17 cellular contexts compared by ENCODE assay signal in the genomic region with DNA sequence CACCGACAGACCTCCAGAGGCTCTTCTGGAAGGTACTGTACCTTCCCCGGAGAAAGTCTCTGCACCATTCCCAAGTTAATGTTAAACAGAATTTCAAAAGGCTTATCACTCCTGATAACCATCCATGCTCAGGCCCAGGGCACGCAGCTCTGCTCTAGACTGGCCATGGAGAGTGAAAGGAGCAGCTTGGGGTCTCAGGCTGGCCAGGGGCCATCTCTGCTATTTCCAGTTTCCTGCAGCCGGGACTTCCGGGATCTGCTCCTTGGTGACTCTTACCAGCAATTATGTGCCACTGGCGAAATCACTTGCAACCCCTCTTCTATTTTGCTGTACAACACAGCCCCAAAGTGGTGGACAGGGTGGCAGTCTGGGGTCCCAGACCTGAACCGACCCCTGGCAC. TPM values are rescaled to one million over a fixed set of nuclear protein-coding genes. Genes with fewer than 3 reads are reported as not detected.
DNase-seq lines count a peak whose midpoint lies in the region; ATAC-seq, FAIRE-seq and TF ChIP-seq lines count a peak whose summit lies in the region.
"Had no signal": no experiment of that assay in that cellular context is flagged by ENCODE, and none has a peak within 500 bp of the region (broad histone marks: within the 10 kb centered on the region; RNA-seq: fewer than 3 reads in every experiment).

No MANE protein-coding gene starts in this region.

- H3K9ac ChIP-seq in HCT116 (ENCODE audit: low read length) (peak overlapping the region; percentile 63), astrocyte (ENCODE audit: low read length) (no peak overlapping the region), keratinocyte (ENCODE audit: control insufficient read depth, extremely low read depth, insufficient read depth, low read length) (peak overlapping the region; percentile 70), smooth muscle cell (ENCODE audit: low read depth) (no peak overlapping the region)

- TF ChIP-seq CTCF in HCT116 (IDR thresholded peaks at IDR 0.05 in 2 of 3, conservative IDR thresholded peaks at IDR 0.05 in 1 of 3; ENCODE audit: borderline replicate concordance in 1 of 3, insufficient read depth in 1 of 3, low read depth in 2 of 3, low read length in 2 of 3), result no peak
- TF ChIP-seq CTCF in astrocyte (IDR thresholded peaks at IDR 0.05; ENCODE audit: insufficient read depth, low read depth, low read length), result no peak
- TF ChIP-seq CTCF in keratinocyte (optimal IDR thresholded peaks at IDR 0.05 in 1 of 3, IDR thresholded peaks at IDR 0.05 in 1 of 3, conservative IDR thresholded peaks at IDR 0.05 in 1 of 3; ENCODE audit: extremely low read depth in 1 of 3, insufficient read depth in 2 of 3, low read length in 3 of 3), result no peak
- TF ChIP-seq CTCF in smooth muscle cell (IDR thresholded peaks at IDR 0.05; ENCODE audit: borderline replicate concordance, insufficient read depth, poor library complexity, severe bottlenecking), result no peak

- no peak for TF ChIP-seq RAD21 in HCT116 (IDR thresholded peaks at IDR 0.05; ENCODE audit: low read depth)

- H3K9me3 ChIP-seq in HCT116 (ENCODE audit: control insufficient read depth in 1 of 2, insufficient read depth in 1 of 2, low read depth in 1 of 2, low read length in 2 of 2) (no peaks in the 10 kb centered on the region), astrocyte (ENCODE audit: insufficient read depth, low read depth, low read length) (no peaks in the 10 kb centered on the region), keratinocyte (ENCODE audit: control insufficient read depth, low read depth, low read length) (no peaks in the 10 kb centered on the region), smooth muscle cell (replicated peaks; ENCODE audit: low read depth) (no peaks in the 10 kb centered on the region)

- peak overlapping the region; percentile 95 for H3K4me2 ChIP-seq in HCT116 (ENCODE audit: low read length)
- peak overlapping the region; percentile 62 for H3K4me2 ChIP-seq in astrocyte (ENCODE audit: low read length)
- H3K4me2 ChIP-seq in keratinocyte (ENCODE audit: control insufficient read depth, extremely low read depth, insufficient read depth, low read depth, low read length), result peak overlapping the region; percentile 83
- H3K4me2 ChIP-seq in smooth muscle cell, result peak overlapping the region; percentile 95

- H3K27me3 ChIP-seq in HCT116 (ENCODE audit: insufficient read depth, low read length), result no peaks in the 10 kb centered on the region
- H3K27me3 ChIP-seq in astrocyte (ENCODE audit: insufficient read depth, low read length), result no peaks in the 10 kb centered on the region
- no peaks in the 10 kb centered on the region for H3K27me3 ChIP-seq in keratinocyte (ENCODE audit: control insufficient read depth, extremely low read depth, insufficient read depth, low read length)
- H3K27me3 ChIP-seq in smooth muscle cell (ENCODE audit: low read depth), result no peaks in the 10 kb centered on the region
- H3K27me3 ChIP-seq: brain microvascular endothelial cell had no signal

- no peaks in the 10 kb centered on the region for H3K9me3 Mint-ChIP-seq in astrocyte (ENCODE audit: unreplicated experiment)
- H3K9me3 Mint-ChIP-seq: activated T-helper 2 cell treated with anti-CD3 and anti-CD28 coated beads, Interferon-gamma antibody, Interleukin-2, Interleukin-4, amounts not matched to agents 10 μg/mL and 5 μg/mL and 100 μg/mL, durations not matched to agents 14 hours and 24 hours and 36 hours had no signal

- peaks cover 7% of the 10 kb centered on the region for H3F3A ChIP-seq in smooth muscle cell (ENCODE audit: low read depth)

- no peaks in the 10 kb centered on the region for H3K79me2 ChIP-seq in HCT116 (ENCODE audit: insufficient read depth, low read length)
- no peaks in the 10 kb centered on the region for H3K79me2 ChIP-seq in astrocyte (ENCODE audit: insufficient read depth, low read length)
- no peaks in the 10 kb centered on the region for H3K79me2 ChIP-seq in keratinocyte (ENCODE audit: control insufficient read depth, insufficient read depth, low read length)
- H3K79me2 ChIP-seq in smooth muscle cell (ENCODE audit: low read depth), result no peaks in the 10 kb centered on the region

- H3K4me1 Mint-ChIP-seq in astrocyte (ENCODE audit: low read depth, unreplicated experiment), result peaks cover 2% of the 10 kb centered on the region

- peak overlapping the region; percentile 8 for H3K27ac Mint-ChIP-seq in astrocyte (ENCODE audit: unreplicated experiment)
- H3K27ac Mint-ChIP-seq: activated T-helper 2 cell treated with anti-CD3 and anti-CD28 coated beads, Interferon-gamma antibody, Interleukin-2, Interleukin-4, amounts not matched to agents 10 μg/mL and 5 μg/mL and 100 μg/mL, durations not matched to agents 14 hours and 24 hours and 36 hours had no signal

- intact Hi-C loops in HCT116 (cut with micrococcal nuclease), result loop anchor here (2.0 kb wide), 1 partner anchor 13 kb away; the partner anchor contains the start of gene ZNHIT1

- DNase-seq in HCT116 (ENCODE audit: low read depth, low spot score) (no peak), astrocyte (ENCODE audit: low read depth) (no peak), keratinocyte (ENCODE audit: low read depth, low spot score) (no peak), smooth muscle cell (lab: John Stamatoyannopoulos, UW; ENCODE audit: unreplicated experiment) (no peak), AG08396 (ENCODE audit: low spot score) (no peak)
- no peak for DNase-seq in stimulated activated CD4-positive, alpha-beta T cell treated with anti-CD3 and anti-CD28 coated beads, Interleukin-2, amount 100 ng/mL, for 48 hours
- DNase-seq: activated CD4-positive, alpha-beta T cell treated with anti-CD3 and anti-CD28 coated beads, Interleukin-2, amount 50 U/mL, for 4 hours; brain microvascular endothelial cell; CD4-positive, alpha-beta memory T cell; stimulated activated CD4-positive, alpha-beta T cell treated with anti-CD3 and anti-CD28 coated beads, Interleukin-4, amount 100 ng/mL, for 4 hours; stimulated activated naive CD4-positive, alpha-beta T cell; T-helper 1 cell had no signal

- H3K4me3 ChIP-seq in HCT116 (replicated peaks in 1 of 2; ENCODE audit: low read depth in 1 of 2, low read length in 2 of 2) (peak overlapping the region; percentile 49 to 65), astrocyte (ENCODE audit: insufficient read depth, low read depth, low read length) (no peak overlapping the region), keratinocyte (ENCODE audit: control insufficient read depth in 2 of 3, extremely low read depth in 1 of 3, insufficient read depth in 2 of 3, low read depth in 1 of 3, low read length in 3 of 3) (peak overlapping the region in 1 of 3 experiments; percentile 67), smooth muscle cell (peak overlapping the region; percentile 55)

- RAD21 ChIA-PET in HCT116 (lab: Charles Lee; ENCODE audit: low non-redundant PET in 1 of 2, low total read pairs in 2 of 2, uncharacterized antibody in 2 of 2, unreplicated experiment in 2 of 2), result no interaction called here

- H3K27me3 Mint-ChIP-seq in astrocyte (ENCODE audit: low read depth, unreplicated experiment), result no peaks in the 10 kb centered on the region
- H3K27me3 Mint-ChIP-seq: CD4-positive, alpha-beta memory T cell had no signal

- H2AFZ ChIP-seq in HCT116 (ENCODE audit: low read depth, low read length, poor library complexity, severe bottlenecking), result peak overlapping the region; percentile 54
- no peak overlapping the region for H2AFZ ChIP-seq in astrocyte (ENCODE audit: low read depth, low read length)
- no peak overlapping the region for H2AFZ ChIP-seq in keratinocyte (ENCODE audit: control insufficient read depth, low read length)
- H2AFZ ChIP-seq in smooth muscle cell (ENCODE audit: low read depth), result no peak overlapping the region

- H3K4me1 ChIP-seq in HCT116 (ENCODE audit: control insufficient read depth in 1 of 2, insufficient read depth in 2 of 2, low read length in 2 of 2) (peaks cover 7 to 20% of the 10 kb centered on the region in 2 experiments), astrocyte (ENCODE audit: insufficient read depth, low read length) (peaks cover 9% of the 10 kb centered on the region), keratinocyte (ENCODE audit: control insufficient read depth, extremely low read depth, insufficient read depth, low read length) (peaks cover 8% of the 10 kb centered on the region), smooth muscle cell (ENCODE audit: low read depth) (no peaks in the 10 kb centered on the region)

- H3K36me3 ChIP-seq in HCT116 (ENCODE audit: control insufficient read depth in 1 of 2, insufficient read depth in 2 of 2, low read length in 2 of 2), result peaks cover 0 to 3% of the 10 kb centered on the region in 2 experiments; a peak in 2 of 4 replicates
- H3K36me3 ChIP-seq in astrocyte (ENCODE audit: insufficient read depth, low read length), result peaks cover 4% of the 10 kb centered on the region
- H3K36me3 ChIP-seq in keratinocyte (ENCODE audit: control insufficient read depth in 2 of 2, extremely low read depth in 1 of 2, insufficient read depth in 2 of 2, low read length in 2 of 2), result peaks cover 4 to 13% of the 10 kb centered on the region in 2 experiments
- no peaks in the 10 kb centered on the region for H3K36me3 ChIP-seq in smooth muscle cell (ENCODE audit: low read depth)

- no peaks in the 10 kb centered on the region for H4K20me1 ChIP-seq in HCT116 (ENCODE audit: insufficient read depth)
- peaks cover 25% of the 10 kb centered on the region for H4K20me1 ChIP-seq in astrocyte (ENCODE audit: insufficient read depth, low read length)
- no peaks in the 10 kb centered on the region for H4K20me1 ChIP-seq in keratinocyte (ENCODE audit: control insufficient read depth, extremely low read depth, insufficient read depth, low read length)
- H4K20me1 ChIP-seq in smooth muscle cell (ENCODE audit: low read depth), result peaks cover 6% of the 10 kb centered on the region

- no TSS peak for BruUV-seq in HCT116 (replicated peaks; lab: Mats Ljungman, UMichigan)

- H3K27ac ChIP-seq in HCT116 (ENCODE audit: low read depth, low read length) (peak overlapping the region; percentile 50), astrocyte (ENCODE audit: low read depth, low read length) (no peak overlapping the region), keratinocyte (ENCODE audit: control insufficient read depth, insufficient read depth, low read length) (peak overlapping the region; percentile 36), smooth muscle cell (ENCODE audit: low read depth) (peak overlapping the region; percentile 64)
- H3K27ac ChIP-seq: brain microvascular endothelial cell had no signal

- H3K9me2 ChIP-seq in HCT116 (ENCODE audit: insufficient read depth), result no peaks in the 10 kb centered on the region

- CTCF ChIA-PET in HCT116 (lab: Charles Lee), result interaction anchor here (1.7 kb wide), 1 partner anchor 88 kb away, joined by 6 read pairs; no protein-coding TSS in a partner anchor

- peaks cover 16% of the 10 kb centered on the region for H3K36me3 Mint-ChIP-seq in astrocyte (ENCODE audit: low read depth, unreplicated experiment)

- dilution Hi-C loops in keratinocyte (cut with MboI; ENCODE audit: extremely low pct_ligation_motif_present, low sequenced_read_pairs), result no loop called here

- ATAC-seq in HCT116, result no peak
- no peak for ATAC-seq in activated CD4-positive, CD25-positive, alpha-beta regulatory T cell treated with anti-CD3 and anti-CD28 coated beads, Interleukin-2, amount 50 U/mL, for 24 hours
- ATAC-seq in GM19463 (IDR thresholded peaks at IDR 0.05; ENCODE audit: unreplicated experiment), result no peak

- H3K9me1 ChIP-seq in keratinocyte (ENCODE audit: control insufficient read depth, extremely low read depth, insufficient read depth, low read length), result no peaks in the 10 kb centered on the region

- TF ChIP-seq POLR2A in HCT116 (IDR thresholded peaks at IDR 0.05; ENCODE audit: borderline replicate concordance, extremely low read depth, insufficient read depth, insufficient read length), result no peak

- FAIRE-seq in astrocyte (lab: Jason Lieb, UNC) (no peak), keratinocyte (lab: Jason Lieb, UNC) (no peak)
- FAIRE-seq: endometrium had no signal

- POLR2A ChIA-PET in HCT116 (lab: Charles Lee), result interaction anchor here (0.8 kb wide), 1 partner anchor 11 kb away, joined by 4 read pairs; no protein-coding TSS in a partner anchor

- WGBS in smooth muscle cell (ENCODE audit: low lambda C conversion rate), result 60% methylated on average over 7 of the region's 7 CpGs

- H3K4me3 Mint-ChIP-seq in astrocyte (ENCODE audit: unreplicated experiment), result peak overlapping the region; percentile 27
- H3K4me3 Mint-ChIP-seq: CD4-positive, alpha-beta memory T cell had no signal

RNA-seq across cellular contexts. Expression of gene CLDN15, which starts 6.0 kb away (rescaled TPM):
- total RNA-seq in HCT116 (2021; ENCODE audit: unreplicated experiment), result 16.9 TPM
- 8.8 and 8.9 TPM in 2 replicates for polyA plus RNA-seq in HCT116 (2012)
- total RNA-seq in astrocyte, result 8.7 and 10.0 TPM in 2 replicates
- 1.9 to 4.1 TPM (median 2.4 TPM) in 3 replicates for polyA plus RNA-seq in keratinocyte
- polyA plus RNA-seq in keratinocyte (2011; ENCODE audit: low read depth), result 0.75 TPM
- polyA plus RNA-seq in keratinocyte (2011; cell fraction: cytosol; rRNA removed), result 1.0 and 1.3 TPM in 2 replicates
- 15.4 and 16.4 TPM in 2 replicates for polyA plus RNA-seq in keratinocyte (2011; cell fraction: nucleus; rRNA removed)
- polyA plus RNA-seq in keratinocyte (2012; ENCODE audit: low replicate concordance), result 1.5 and 5.2 TPM in 2 replicates
- polyA minus RNA-seq in keratinocyte, result 2.5 to 9.8 TPM (median 3.7 TPM) in 3 replicates
- polyA minus RNA-seq in keratinocyte (2011; cell fraction: cytosol; rRNA and poly(A)+ RNA removed), result not detected
- polyA minus RNA-seq in keratinocyte (2011; cell fraction: nucleus; rRNA and poly(A)+ RNA removed), result 2.7 and 3.5 TPM in 2 replicates
- total RNA-seq in smooth muscle cell, result 4.0 and 12.2 TPM in 2 replicates
- polyA plus RNA-seq in smooth muscle cell, result 3.0 and 8.7 TPM in 2 replicates

RNA-seq across cellular contexts. Expression of gene FIS1, which starts 13.2 kb away (rescaled TPM):
- total RNA-seq in HCT116 (2021; ENCODE audit: unreplicated experiment) (114 TPM), astrocyte (134 and 140 TPM in 2 replicates), smooth muscle cell (97.7 and 98.4 TPM in 2 replicates)
- 179 and 201 TPM in 2 replicates for polyA plus RNA-seq in HCT116 (2012)
- polyA plus RNA-seq in keratinocyte (202 to 244 TPM (median 240 TPM) in 3 replicates), smooth muscle cell (174 and 200 TPM in 2 replicates)
- 87.0 TPM for polyA plus RNA-seq in keratinocyte (2011; ENCODE audit: low read depth)
- 203 and 377 TPM in 2 replicates for polyA plus RNA-seq in keratinocyte (2011; cell fraction: cytosol; rRNA removed)
- 138 and 144 TPM in 2 replicates for polyA plus RNA-seq in keratinocyte (2011; cell fraction: nucleus; rRNA removed)
- polyA plus RNA-seq in keratinocyte (2012; ENCODE audit: low replicate concordance), result 131 and 185 TPM in 2 replicates
- 57.9 to 101 TPM (median 88.6 TPM) in 3 replicates for polyA minus RNA-seq in keratinocyte
- polyA minus RNA-seq in keratinocyte (2011; cell fraction: cytosol; rRNA and poly(A)+ RNA removed), result 106 TPM
- 21.2 and 25.9 TPM in 2 replicates for polyA minus RNA-seq in keratinocyte (2011; cell fraction: nucleus; rRNA and poly(A)+ RNA removed)

RNA-seq across cellular contexts. Expression of gene ZNHIT1, which starts 13.7 kb away (rescaled TPM):
- total RNA-seq in HCT116 (2021; ENCODE audit: unreplicated experiment) (69.4 TPM), astrocyte (107 and 115 TPM in 2 replicates), smooth muscle cell (100 and 102 TPM in 2 replicates)
- 42.1 and 53.5 TPM in 2 replicates for polyA plus RNA-seq in HCT116 (2012)
- polyA plus RNA-seq in keratinocyte (46.4 to 63.1 TPM (median 47.5 TPM) in 3 replicates), smooth muscle cell (116 and 123 TPM in 2 replicates)
- polyA plus RNA-seq in keratinocyte (2011; ENCODE audit: low read depth), result 32.4 TPM
- polyA plus RNA-seq in keratinocyte (2011; cell fraction: cytosol; rRNA removed), result 43.9 and 79.2 TPM in 2 replicates
- 36.1 and 48.3 TPM in 2 replicates for polyA plus RNA-seq in keratinocyte (2011; cell fraction: nucleus; rRNA removed)
- 54.6 and 83.6 TPM in 2 replicates for polyA plus RNA-seq in keratinocyte (2012; ENCODE audit: low replicate concordance)
- polyA minus RNA-seq in keratinocyte, result 20.8 to 35.2 TPM (median 27.4 TPM) in 3 replicates
- polyA minus RNA-seq in keratinocyte (2011; cell fraction: cytosol; rRNA and poly(A)+ RNA removed), result 88.1 TPM
- polyA minus RNA-seq in keratinocyte (2011; cell fraction: nucleus; rRNA and poly(A)+ RNA removed), result 11.7 and 14.6 TPM in 2 replicates

RNA-seq across cellular contexts. Expression of gene PLOD3, which starts 14.3 kb away (rescaled TPM):
- total RNA-seq in HCT116 (2021; ENCODE audit: unreplicated experiment), result 83.7 TPM
- 110 and 113 TPM in 2 replicates for polyA plus RNA-seq in HCT116 (2012)
- total RNA-seq in astrocyte, result 161 and 164 TPM in 2 replicates
- polyA plus RNA-seq in keratinocyte, result 31.6 to 71.6 TPM (median 36.1 TPM) in 3 replicates
- 14.8 TPM for polyA plus RNA-seq in keratinocyte (2011; ENCODE audit: low read depth)
- polyA plus RNA-seq in keratinocyte (2011; cell fraction: cytosol; rRNA removed), result 17.6 and 31.6 TPM in 2 replicates
- polyA plus RNA-seq in keratinocyte (2011; cell fraction: nucleus; rRNA removed), result 138 and 165 TPM in 2 replicates
- 34.7 and 74.5 TPM in 2 replicates for polyA plus RNA-seq in keratinocyte (2012; ENCODE audit: low replicate concordance)
- polyA minus RNA-seq in keratinocyte, result 27.8 to 135 TPM (median 43.3 TPM) in 3 replicates
- 52.4 TPM for polyA minus RNA-seq in keratinocyte (2011; cell fraction: cytosol; rRNA and poly(A)+ RNA removed)
- polyA minus RNA-seq in keratinocyte (2011; cell fraction: nucleus; rRNA and poly(A)+ RNA removed), result 99.9 and 133 TPM in 2 replicates
- total RNA-seq in smooth muscle cell, result 58.4 and 63.5 TPM in 2 replicates
- polyA plus RNA-seq in smooth muscle cell, result 150 and 168 TPM in 2 replicates

RNA-seq across cellular contexts. Expression of gene MOGAT3, which starts 30.8 kb away (rescaled TPM):
- total RNA-seq in HCT116 (2021; ENCODE audit: unreplicated experiment) (not detected), astrocyte (not detected in 2 replicates), smooth muscle cell (not detected in 2 replicates)
- 0.04 TPM in 1 of 2 replicates, not detected in the other for polyA plus RNA-seq in HCT116 (2012)
- polyA plus RNA-seq in keratinocyte (not detected in 3 replicates), smooth muscle cell (0.38 TPM in 1 of 2 replicates, not detected in the other)
- polyA plus RNA-seq in keratinocyte (2011; ENCODE audit: low read depth), result not detected
- not detected in 2 replicates for polyA plus RNA-seq in keratinocyte (2011; cell fraction: cytosol; rRNA removed)
- not detected in 2 replicates for polyA plus RNA-seq in keratinocyte (2011; cell fraction: nucleus; rRNA removed)
- not detected in 2 replicates for polyA plus RNA-seq in keratinocyte (2012; ENCODE audit: low replicate concordance)
- polyA minus RNA-seq in keratinocyte, result not detected in 3 replicates
- polyA minus RNA-seq in keratinocyte (2011; cell fraction: cytosol; rRNA and poly(A)+ RNA removed), result not detected
- not detected in 2 replicates for polyA minus RNA-seq in keratinocyte (2011; cell fraction: nucleus; rRNA and poly(A)+ RNA removed)
- total RNA-seq: activated T-helper 2 cell treated with anti-CD3 and anti-CD28 coated beads, Interferon-gamma antibody, Interleukin-2, Interleukin-4, amounts not matched to agents 10 μg/mL and 5 μg/mL and 100 μg/mL, durations not matched to agents 14 hours and 24 hours and 36 hours; CD4-positive, alpha-beta memory T cell; mononuclear cell had no signal
- polyA plus RNA-seq: CD4-positive, alpha-beta memory T cell had no signal

Comparison
In these comparisons a context has a peak if more than half of its experiments do, and no peak if none do; other contexts are left out.
1. H3K9ac ChIP-seq: peak in HCT116 (single experiment) and keratinocyte (single experiment); none in astrocyte (single experiment) and smooth muscle cell (single experiment).
2. Peak in every context shown above with its lines, with median percentiles within 50 percentile points of each other: H3K4me2 ChIP-seq.